Comparison of ENCODE assay signal across 21 cellular contexts in the genomic region with DNA sequence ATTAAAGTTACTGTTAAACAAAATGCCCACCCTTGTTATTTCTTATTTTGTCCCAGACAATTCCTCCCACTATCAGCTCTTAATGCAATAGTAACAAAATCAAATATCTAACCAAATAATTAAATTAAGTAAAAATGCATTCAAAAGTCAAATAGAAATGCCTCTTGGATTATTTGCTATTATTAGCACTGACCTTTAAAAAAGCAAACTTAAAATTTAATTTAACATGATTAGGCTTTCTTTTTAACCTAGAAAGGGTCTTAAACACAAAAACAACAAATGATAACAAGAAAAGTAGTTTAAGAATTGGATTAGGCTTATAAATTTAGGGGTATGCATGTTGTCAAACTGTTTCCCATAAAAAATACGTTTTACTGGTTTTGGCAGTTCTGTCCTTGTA.
"Had no signal": no experiment of that assay in that cellular context is flagged by ENCODE, and none has a peak within 500 bp of the region (broad histone marks: within the 10 kb centered on the region; RNA-seq: fewer than 3 reads in every experiment).

No MANE protein-coding gene starts in this region.

- ATAC-seq: foreskin keratinocyte; gastroesophageal sphincter; heart left ventricle; left colon; left lung; left ventricle myocardium superior; lower lobe of right lung; mucosa of descending colon; naive thymus-derived CD8-positive, alpha-beta T cell had no signal

- H3K4me1 ChIP-seq: colonic mucosa, esophagus muscularis mucosa, foreskin keratinocyte, gastroesophageal sphincter, left lung, lower lobe of right lung had no signal

- H3K79me2 ChIP-seq: hepatocyte had no signal

- H3K27ac ChIP-seq: colonic mucosa, esophagus muscularis mucosa, foreskin keratinocyte, gastroesophageal sphincter, heart left ventricle, hepatocyte, left lung, lower lobe of right lung had no signal

- H3K4me3 ChIP-seq: colonic mucosa, esophagus muscularis mucosa, gastroesophageal sphincter, heart left ventricle, hepatocyte, left lung, lower lobe of right lung, mucosa of descending colon had no signal

- H3K36me3 ChIP-seq: colonic mucosa had no signal

- H3K4me2 ChIP-seq: hepatocyte had no signal

- FAIRE-seq: endothelial cell of umbilical vein, keratinocyte had no signal

- H3K27me3 ChIP-seq: colonic mucosa, esophagus muscularis mucosa, foreskin keratinocyte, gastroesophageal sphincter, heart left ventricle, hepatocyte, left lung had no signal

- H2AFZ ChIP-seq: hepatocyte had no signal

- H3K9me3 ChIP-seq: colonic mucosa, esophagus muscularis mucosa, gastroesophageal sphincter, left lung, lower lobe of right lung, mucosa of descending colon had no signal

- DNase-seq: colonic mucosa; cortex of kidney; effector CD8-positive, alpha-beta T cell; foreskin keratinocyte; heart left ventricle; hypothalamus; immature natural killer cell; kidney glomerular epithelial cell; left colon; left lung; left ventricle myocardium superior; lower lobe of right lung; mesenchymal stem cell; mucosa of descending colon; naive B cell; naive thymus-derived CD8-positive, alpha-beta T cell had no signal
